8 cellular contexts compared by ENCODE assay signal in the genomic region with DNA sequence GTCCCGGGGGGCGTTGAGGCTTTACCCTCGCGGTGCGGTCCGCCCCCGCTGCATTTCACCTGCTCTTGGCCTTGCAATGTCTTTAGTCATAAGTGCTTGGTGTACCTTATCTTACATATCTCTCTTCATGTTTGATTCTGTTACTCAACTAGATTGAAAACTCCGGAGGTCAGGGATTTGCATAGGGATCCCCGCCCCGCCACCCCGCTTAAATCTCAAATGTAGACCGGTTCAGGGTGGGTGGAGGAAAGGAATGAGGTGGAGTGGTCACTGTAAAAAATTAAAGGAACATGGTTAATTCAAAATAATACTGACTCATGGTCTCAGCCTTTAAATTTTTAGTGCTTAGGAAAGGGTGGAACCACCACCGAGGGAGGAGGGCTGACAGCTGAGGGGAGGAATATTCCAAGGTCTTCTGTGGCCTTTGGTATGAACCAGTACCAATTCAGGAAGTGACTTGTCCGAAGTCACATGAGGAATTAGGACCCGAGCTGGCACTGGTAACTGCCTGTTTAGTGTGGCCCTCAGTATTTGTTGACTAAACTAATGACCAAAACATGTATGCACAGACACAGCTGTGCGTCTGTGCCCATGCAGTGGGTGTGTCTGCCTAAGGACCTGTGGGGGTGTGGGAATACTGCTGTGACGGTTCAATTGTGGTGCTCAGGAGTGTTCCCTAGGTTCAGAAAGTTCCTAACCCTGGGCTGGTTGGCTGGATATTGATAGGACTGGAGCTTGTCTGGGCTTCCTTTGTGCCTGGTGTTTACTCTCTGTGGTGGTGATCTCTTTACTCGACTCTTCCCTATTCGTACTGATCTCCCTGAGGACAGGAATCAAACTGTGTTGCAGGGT. TPM values are rescaled to one million over a fixed set of nuclear protein-coding genes. Genes with fewer than 3 reads are reported as not detected.
A peak's percentile ranks its signal among the peaks of the same experiment; 100 is the strongest.
DNase-seq lines count a peak whose midpoint lies in the region; ATAC-seq, FAIRE-seq and TF ChIP-seq lines count a peak whose summit lies in the region.

No MANE protein-coding gene starts in this region.

- H3K4me1 ChIP-seq in Karpas-422 (ENCODE audit: low read length) (peaks cover 24% of the 10 kb centered on the region), mucosa of rectum (ENCODE audit: control insufficient read depth in 2 of 2, insufficient read depth in 2 of 2, low read length in 2 of 2) (peaks cover 13 to 14% of the 10 kb centered on the region in 2 donors), stomach smooth muscle (ENCODE audit: control insufficient read depth, insufficient read depth, low read length) (peaks cover 5% of the 10 kb centered on the region)

- H3K27me3 ChIP-seq in Karpas-422 (ENCODE audit: low read length) (no peaks in the 10 kb centered on the region), mucosa of rectum (ENCODE audit: control insufficient read depth in 2 of 2, insufficient read depth in 2 of 2, low read length in 2 of 2) (no peaks in the 10 kb centered on the region), stomach smooth muscle (ENCODE audit: control insufficient read depth in 1 of 2, insufficient read depth in 2 of 2, low read length in 2 of 2) (no peaks in the 10 kb centered on the region)

- ATAC-seq in GM21825 (IDR thresholded peaks at IDR 0.05; ENCODE audit: unreplicated experiment): peak; percentile 35

- H3K4me3 ChIP-seq in Karpas-422 (ENCODE audit: low read length): peak overlapping the region; percentile 99
- H3K4me3 ChIP-seq in WI38 (ENCODE audit: low read depth, low read length): peak overlapping the region; percentile 80
- H3K4me3 ChIP-seq in mucosa of rectum (ENCODE audit: low read length in 2 of 2): peak overlapping the region; percentile 93 to 95
- peak overlapping the region; percentile 93 for H3K4me3 ChIP-seq in stomach smooth muscle (ENCODE audit: low read length in 2 of 2)

- peak overlapping the region; percentile 89 for H3K27ac Mint-ChIP-seq in endothelial cell (ENCODE audit: unreplicated experiment)

- H3K4me1 Mint-ChIP-seq in endothelial cell (ENCODE audit: unreplicated experiment): peaks cover 29% of the 10 kb centered on the region

- H3K36me3 ChIP-seq in Karpas-422 (ENCODE audit: insufficient read depth, low read length) (peaks cover 23% of the 10 kb centered on the region), mucosa of rectum (ENCODE audit: control insufficient read depth in 2 of 2, insufficient read depth in 2 of 2, low read length in 2 of 2) (peaks cover 0 to 4% of the 10 kb centered on the region in 2 donors), stomach smooth muscle (ENCODE audit: control insufficient read depth in 2 of 2, insufficient read depth in 2 of 2, low read length in 2 of 2) (no peaks in the 10 kb centered on the region)

- DNase-seq in GM12892 (ENCODE audit: insufficient read length): no peak
- peak; percentile 80 for DNase-seq in Karpas-422
- peak; percentile 19 for DNase-seq in endothelial cell (ENCODE audit: low spot score)
- DNase-seq in GDM1 (lab: John Stamatoyannopoulos, UW): no peak

- H3K36me3 Mint-ChIP-seq in endothelial cell (ENCODE audit: low read depth, unreplicated experiment): no peaks in the 10 kb centered on the region

- H3K9me2 ChIP-seq in Karpas-422 (replicated peaks; ENCODE audit: insufficient read depth, low read length): no peaks in the 10 kb centered on the region

- peaks cover 60% of the 10 kb centered on the region for H3K79me2 ChIP-seq in Karpas-422 (ENCODE audit: low read length)

- peaks cover 4% of the 10 kb centered on the region for H3K27me3 Mint-ChIP-seq in endothelial cell (ENCODE audit: unreplicated experiment)

- peak overlapping the region; percentile 96 for H3K9ac ChIP-seq in Karpas-422 (ENCODE audit: low read length)
- H3K9ac ChIP-seq in mucosa of rectum (ENCODE audit: low read depth in 1 of 2, low read length in 2 of 2): peak overlapping the region; percentile 92 to 99
- H3K9ac ChIP-seq in stomach smooth muscle (ENCODE audit: low read length in 2 of 2): peak overlapping the region; percentile 90 to 92

- peak; percentile 57 for FAIRE-seq in GM12892 (lab: Jason Lieb, UNC)

- H3K27ac ChIP-seq in Karpas-422 (ENCODE audit: low read length): peak overlapping the region; percentile 56
- H3K27ac ChIP-seq in mucosa of rectum (ENCODE audit: low read depth in 2 of 2, low read length in 2 of 2): peak overlapping the region; percentile 94 to 97
- peak overlapping the region; percentile 89 for H3K27ac ChIP-seq in stomach smooth muscle (ENCODE audit: low read length)

- no peak for TF ChIP-seq CTCF in WI38 (IDR thresholded peaks at IDR 0.05; ENCODE audit: low read depth, low read length)
- no peak for TF ChIP-seq CTCF in endothelial cell (IDR thresholded peaks at IDR 0.05; ENCODE audit: unreplicated experiment)

- H3K9me3 ChIP-seq in Karpas-422 (ENCODE audit: low read length): no peaks in the 10 kb centered on the region
- H3K9me3 ChIP-seq in mucosa of rectum (ENCODE audit: control insufficient read depth in 2 of 2, low read length in 2 of 2): no peaks in the 10 kb centered on the region
- no peaks in the 10 kb centered on the region for H3K9me3 ChIP-seq in stomach smooth muscle (ENCODE audit: control insufficient read depth in 2 of 2, low read length in 2 of 2)

- peak overlapping the region; percentile 99 for H3K4me3 Mint-ChIP-seq in endothelial cell (ENCODE audit: unreplicated experiment)

- peak overlapping the region; percentile 80 for H3K4me2 ChIP-seq in Karpas-422 (ENCODE audit: low read depth, low read length, poor library complexity, severe bottlenecking)

- peaks cover 25% of the 10 kb centered on the region for H4K20me1 ChIP-seq in Karpas-422 (ENCODE audit: insufficient read depth, low read depth, low read length)

- H2AFZ ChIP-seq in Karpas-422 (ENCODE audit: low read length): peak overlapping the region; percentile 48; the same call in 1 of the 2 replicates

- H3K9me3 Mint-ChIP-seq in endothelial cell (ENCODE audit: unreplicated experiment): no peaks in the 10 kb centered on the region

- no peak for TF ChIP-seq POLR2A in GM12892 (IDR thresholded peaks at IDR 0.05; ENCODE audit: low read depth, low read length)

RNA-seq across cellular contexts. Expression of gene PLEKHB2, which starts 1.0 kb away (rescaled TPM):
- polyA plus RNA-seq in GM12892 (2012; ENCODE audit: missing spikeins): 16.7 TPM
- total RNA-seq in Karpas-422 (2014; rRNA removed; shearing (Covaris generic); ENCODE audit: low replicate concordance): 55.0 and 74.4 TPM in 2 replicates
- total RNA-seq in endothelial cell (ENCODE audit: unreplicated experiment): 59.2 TPM

RNA-seq across cellular contexts. Expression of gene FAM168B, which starts 12.9 kb away (rescaled TPM):
- 37.6 TPM for polyA plus RNA-seq in GM12892 (2012; ENCODE audit: missing spikeins)
- total RNA-seq in Karpas-422 (2014; rRNA removed; shearing (Covaris generic); ENCODE audit: low replicate concordance): 43.2 and 62.7 TPM in 2 replicates
- 72.0 TPM for total RNA-seq in endothelial cell (ENCODE audit: unreplicated experiment)

Comparison
In these comparisons a context has a peak if more than half of its experiments do, and no peak if none do; other contexts are left out.
1. DNase-seq: peak in Karpas-422 (single experiment) and endothelial cell (single experiment); none in GM12892 (single experiment) and GDM1 (single experiment).
2. Peak in every context shown above with its lines, with median percentiles within 50 percentile points of each other: H3K27ac ChIP-seq, H3K4me3 ChIP-seq and H3K9ac ChIP-seq.